In genomic region chr5:33829430-33829829, GRCh38 we compare ENCODE assay signal across 21 cellular contexts.
"Had no signal": no experiment of that assay in that cellular context is flagged by ENCODE, and none has a peak within 500 bp of the region (broad histone marks: within the 10 kb centered on the region; RNA-seq: fewer than 3 reads in every experiment).

No MANE protein-coding gene starts in this region.

- H3K27ac ChIP-seq: gastroesophageal sphincter, neutrophil, parathyroid adenoma, right lobe of liver, upper lobe of left lung had no signal

- H3K9me3 ChIP-seq: gastroesophageal sphincter, neutrophil, right lobe of liver, upper lobe of left lung had no signal

- DNase-seq: activated CD4-positive, alpha-beta T cell treated with anti-CD3 and anti-CD28 coated beads for 1 hour; activated CD4-positive, alpha-beta T cell treated with anti-CD3 and anti-CD28 coated beads, Interleukin-2, amount 50 U/mL, for 1 hour; activated CD8-positive, alpha-beta T cell treated with anti-CD3 and anti-CD28 coated beads, Interleukin-2, amount 10 ng/mL, durations not matched to agents 7 days and 5 days; amniotic stem cell; effector CD4-positive, alpha-beta T cell; kidney; mammary epithelial cell; midbrain; right lobe of liver; stimulated activated CD4-positive, alpha-beta T cell treated with anti-CD3 and anti-CD28 coated beads, Interleukin-15, amount 100 ng/mL, for 24 hours; stimulated activated CD8-positive, alpha-beta memory T cell treated with anti-CD3 and anti-CD28 coated beads, Interleukin-4, amount 100 ng/mL, for 48 hours; stimulated activated naive CD4-positive, alpha-beta T cell; T-helper 9 cell; upper lobe of left lung had no signal

- H3K36me3 ChIP-seq: gastroesophageal sphincter, neutrophil, right lobe of liver, upper lobe of left lung had no signal

- H3K27me3 ChIP-seq: gastroesophageal sphincter, neutrophil, right lobe of liver, upper lobe of left lung had no signal

- H3K4me3 ChIP-seq: gastroesophageal sphincter, right lobe of liver, smooth muscle cell, upper lobe of left lung had no signal

- H3K4me1 ChIP-seq: gastroesophageal sphincter, parathyroid adenoma, right lobe of liver, upper lobe of left lung had no signal

- ATAC-seq: activated CD8-positive, alpha-beta T cell treated with anti-CD3 and anti-CD28 coated beads, Interleukin-2, amount 10 ng/mL, durations not matched to agents 7 days and 5 days; activated T-helper 17 cell treated with anti-CD3 and anti-CD28 coated beads, Interleukin-2, amount 50 U/mL, for 72 hours; gastroesophageal sphincter; left lobe of liver; natural killer cell treated with Interleukin-12 subunit alpha and Interleukin-12 subunit beta and Interleukin-15 and Interleukin-18, amount 100 ng/mL, for 72 hours; right lobe of liver had no signal
